ENCODE assay signal across 12 cellular contexts in genomic region chr4:53100801-53101581, GRCh38.
A peak's percentile ranks its signal among the peaks of the same experiment; 100 is the strongest.
DNase-seq lines count a peak whose midpoint lies in the region; ATAC-seq, FAIRE-seq and TF ChIP-seq lines count a peak whose summit lies in the region.
"Had no signal": no experiment of that assay in that cellular context is flagged by ENCODE, and none has a peak within 500 bp of the region (broad histone marks: within the 10 kb centered on the region; RNA-seq: fewer than 3 reads in every experiment).

No MANE protein-coding gene starts in this region.

- TF ChIP-seq EP300 in HepG2 (IDR thresholded peaks at IDR 0.05; ENCODE audit: low read depth in 2 of 2, low read length in 2 of 2) (no peak), HepG2 (CRISPR knock-in tag; IDR thresholded peaks at IDR 0.05; ENCODE audit: borderline replicate concordance) (no peak)

- no peak for ATAC-seq in HepG2
- ATAC-seq in GM18858 (IDR thresholded peaks at IDR 0.05; ENCODE audit: unreplicated experiment) = no peak

- CTCF ChIA-PET in AG04449 (lab: Yijun Ruan, JAX) = interaction anchor here (0.8 kb wide), 1 partner anchor 9 kb away, joined by 3 read pairs; no protein-coding TSS in a partner anchor
- CTCF ChIA-PET in mammary epithelial cell (lab: Charles Lee; ENCODE audit: low non-redundant PET) = interaction anchor here (0.6 kb wide), 1 partner anchor 1133 kb away, joined by 3 read pairs; no protein-coding TSS in a partner anchor
- CTCF ChIA-PET in HepG2 (lab: Yijun Ruan, JAX; ENCODE audit: low intra/inter-chr PET ratio, low total read pairs) = no interaction called here

- H3K4me1 ChIP-seq in mammary epithelial cell (ENCODE audit: insufficient read depth, low read length) = peaks cover 29% of the 10 kb centered on the region
- peaks cover 20% of the 10 kb centered on the region for H3K4me1 ChIP-seq in HepG2 (ENCODE audit: insufficient read depth, low read length)
- no peaks in the 10 kb centered on the region for H3K4me1 ChIP-seq in spleen
- H3K4me1 ChIP-seq: Caco-2 had no signal

- POLR2A ChIA-PET in AG04449 (lab: Yijun Ruan, JAX) = no interaction called here
- POLR2A ChIA-PET in HepG2 (lab: Yijun Ruan, JAX) = no interaction called here

- no peaks in the 10 kb centered on the region for H3K79me2 ChIP-seq in mammary epithelial cell (ENCODE audit: insufficient read depth, low read length)
- H3K79me2 ChIP-seq in HepG2 (ENCODE audit: insufficient read depth, low read length) = no peaks in the 10 kb centered on the region

- H3K4me3 ChIP-seq in AG04449 (ENCODE audit: low read depth, low read length) (peak overlapping the region; percentile 39; the same call in 1 of the 2 replicates), mammary epithelial cell (replicated peaks in 1 of 3; ENCODE audit: insufficient read depth in 1 of 3, low read depth in 2 of 3, low read length in 3 of 3) (no peak overlapping the region), HepG2 (replicated peaks in 1 of 3; ENCODE audit: insufficient read depth in 1 of 3, low read depth in 2 of 3, low read length in 3 of 3) (no peak overlapping the region), spleen (no peak overlapping the region)

- in situ Hi-C loops in mammary epithelial cell (cut with MboI; ENCODE audit: low sequenced_read_pairs in 2 of 2) = no loop called here
- in situ Hi-C loops in HepG2 (cut with HindIII; ENCODE audit: extremely low pct_ligation_motif_present, low pct_unique_long_range_greater_than_20kb) = no loop called here
- in situ Hi-C loops in GM13977 (cut with MboI; ENCODE audit: low pct_unique_long_range_greater_than_20kb, low sequenced_read_pairs, unreplicated experiment) = no loop called here

- H2AFZ ChIP-seq in mammary epithelial cell (ENCODE audit: low read depth, low read length) (peak overlapping the region; percentile 3), HepG2 (ENCODE audit: low read length) (no peak overlapping the region)

- H3K36me3 ChIP-seq in mammary epithelial cell (ENCODE audit: insufficient read depth, low read length) = no peaks in the 10 kb centered on the region
- no peaks in the 10 kb centered on the region for H3K36me3 ChIP-seq in HepG2 (replicated peaks in 1 of 2; ENCODE audit: control insufficient read depth in 1 of 2, insufficient read depth in 2 of 2, low read length in 2 of 2)
- peaks cover 0 to 4% (median 0%) of the 10 kb centered on the region in 6 donors for H3K36me3 ChIP-seq in spleen

- DNase-seq in AG04449 (ENCODE audit: low read depth, low spot score) (peak; percentile 57), HT1080 (ENCODE audit: low read depth) (peak; percentile 78), mammary epithelial cell (peak; percentile 40), HepG2 (ENCODE audit: low spot score) (no peak), GM13977 (ENCODE audit: low spot score) (no peak), T1000 (lab: John Stamatoyannopoulos, UW) (no peak), spleen (no peak)
- DNase-seq: Caco-2, NCI-H1694 had no signal

- H3K4me2 ChIP-seq in mammary epithelial cell (ENCODE audit: insufficient read depth, low read depth, low read length) (peak overlapping the region; percentile 70), HepG2 (ENCODE audit: low read depth, low read length) (no peak overlapping the region)

- dilution Hi-C loops in mammary epithelial cell (cut with HindIII; ENCODE audit: low sequenced_read_pairs) = no loop called here

- H3K9ac ChIP-seq in mammary epithelial cell (ENCODE audit: insufficient read depth, low read length) (no peak overlapping the region), HepG2 (ENCODE audit: insufficient read depth, low read depth, low read length) (no peak overlapping the region)

- FAIRE-seq in HepG2 (lab: Jason Lieb, UNC) = no peak
- FAIRE-seq: frontal cortex, GM12891 had no signal

- TF ChIP-seq POLR2A in HepG2 (IDR thresholded peaks at IDR 0.05; ENCODE audit: insufficient read depth in 1 of 2, low read depth in 2 of 2, low read length in 2 of 2) (no peak), spleen (IDR thresholded peaks at IDR 0.05) (no peak)

- no peaks in the 10 kb centered on the region for H4K20me1 ChIP-seq in mammary epithelial cell (ENCODE audit: insufficient read depth, low read length)
- no peaks in the 10 kb centered on the region for H4K20me1 ChIP-seq in HepG2 (ENCODE audit: insufficient read depth, low read length)

- no peak overlapping the region for H3K27ac ChIP-seq in mammary epithelial cell (ENCODE audit: insufficient read depth, low read depth, low read length)
- H3K27ac ChIP-seq in HepG2 (ENCODE audit: extremely low read length, insufficient read depth, low read length) = no peak overlapping the region
- H3K27ac ChIP-seq in spleen = no peak overlapping the region

- TF ChIP-seq CTCF in AG04449 (IDR thresholded peaks at IDR 0.05; ENCODE audit: insufficient read depth, low read length, missing control alignments) = no peak
- TF ChIP-seq CTCF in mammary epithelial cell (conservative IDR thresholded peaks at IDR 0.05 in 1 of 2, IDR thresholded peaks at IDR 0.05 in 1 of 2; ENCODE audit: extremely low read depth in 1 of 2, insufficient read depth in 1 of 2, low read depth in 1 of 2, low read length in 2 of 2) = no peak
- TF ChIP-seq CTCF in HepG2 (CRISPR knock-in tag; IDR thresholded peaks at IDR 0.05) = no peak
- no peak for TF ChIP-seq CTCF in GM13977 (IDR thresholded peaks at IDR 0.05; ENCODE audit: extremely low read depth, insufficient read depth, missing control alignments)
- no peak for TF ChIP-seq CTCF in spleen (IDR thresholded peaks at IDR 0.05 in 8 of 11, conservative IDR thresholded peaks at IDR 0.05 in 3 of 11)

- 61% methylated on average over 5 of the region's 5 CpGs for WGBS in mammary epithelial cell (ENCODE audit: low coverage, missing lambda C conversion rate)
- 90% methylated on average over 5 of the region's 5 CpGs for WGBS in HepG2 (ENCODE audit: low lambda C conversion rate)
- WGBS in spleen, 5 donors = 65 to 82% (median 75%) methylated on average over 5 of the region's 5 CpGs

- H3K9me3 ChIP-seq in mammary epithelial cell (replicated peaks; ENCODE audit: insufficient read depth, low read length) (no peaks in the 10 kb centered on the region), HepG2 (ENCODE audit: low read length) (no peaks in the 10 kb centered on the region), spleen (peaks cover 0 to 8% (median 0%) of the 10 kb centered on the region in 8 donors)
- H3K9me3 ChIP-seq: Caco-2 had no signal

- no peaks in the 10 kb centered on the region for H3K27me3 ChIP-seq in mammary epithelial cell (ENCODE audit: insufficient read depth, low read length)
- no peaks in the 10 kb centered on the region for H3K27me3 ChIP-seq in HepG2 (ENCODE audit: control insufficient read depth in 1 of 2, insufficient read depth in 2 of 2, low read length in 2 of 2)
- H3K27me3 ChIP-seq in spleen (replicated peaks in 1 of 7) = no peaks in the 10 kb centered on the region

- BruUV-seq in mammary epithelial cell (replicated peaks; lab: Mats Ljungman, UMichigan) = no TSS peak
- no TSS peak for BruUV-seq in HepG2 (replicated peaks; lab: Mats Ljungman, UMichigan)

- TF ChIP-seq RAD21 in HepG2 (CRISPR knock-in tag; IDR thresholded peaks at IDR 0.05) = no peak

- intact Hi-C loops in mammary epithelial cell (cut with micrococcal nuclease) (no loop called here), HepG2 (cut with micrococcal nuclease; ENCODE audit: unreplicated experiment) (no loop called here), spleen (cut with DNase I; ENCODE audit: low total_unique reads) (no loop called here)

TF ChIP-seq in HepG2, 621 proteins besides CTCF, POLR2A, EP300 and RAD21:
- TF ChIP-seq MAFF (IDR thresholded peaks at IDR 0.05; ENCODE audit: low read depth, low read length) (peak; percentile 29; the same call in 1 of the 2 replicates), MAFK (conservative IDR thresholded peaks at IDR 0.05 in 1 of 2, IDR thresholded peaks at IDR 0.05 in 1 of 2; ENCODE audit: low read length in 2 of 2) (peak; percentile 24 to 57; a peak in 2 of 4 replicates), PHF20 (CRISPR knock-in tag; IDR thresholded peaks at IDR 0.05) (no peak), TEAD2 (CRISPR knock-in tag; IDR thresholded peaks at IDR 0.05) (no peak)

Comparison
In these comparisons a context has a peak if more than half of its experiments do, and no peak if none do; other contexts are left out.
1. DNase-seq: peak in AG04449 (single experiment), HT1080 (single experiment) and mammary epithelial cell (single experiment); none in HepG2 (single experiment), GM13977 (single experiment), T1000 (single experiment) and spleen (single experiment).